14 cellular contexts compared by ENCODE assay signal in genomic region chrX:71143508-71143907, GRCh38. TPM values are rescaled to one million over a fixed set of nuclear protein-coding genes. Genes with fewer than 3 reads are reported as not detected.
DNase-seq lines count a peak whose midpoint lies in the region; ATAC-seq and TF ChIP-seq lines count a peak whose summit lies in the region.
"Had no signal": no experiment of that assay in that cellular context is flagged by ENCODE, and none has a peak within 500 bp of the region (broad histone marks: within the 10 kb centered on the region; RNA-seq: fewer than 3 reads in every experiment).

No MANE protein-coding gene starts in this region.

- no peaks in the 10 kb centered on the region for H3K79me1 ChIP-seq in H9 (ENCODE audit: insufficient read depth, low read depth, low read length, poor library complexity, severe bottlenecking)

- peaks cover 2% of the 10 kb centered on the region for H4K20me1 ChIP-seq in H9 (ENCODE audit: control insufficient read depth, insufficient read depth, insufficient read length)

- TF ChIP-seq CTCF in dorsolateral prefrontal cortex (IDR thresholded peaks at IDR 0.05 in 54 of 56, conservative IDR thresholded peaks at IDR 0.05 in 2 of 56; ENCODE audit: low read depth in 1 of 56, partially characterized antibody in 56 of 56) = no peak
- TF ChIP-seq CTCF in thoracic aorta (IDR thresholded peaks at IDR 0.05) = no peak
- no peak for TF ChIP-seq CTCF in H9 (conservative IDR thresholded peaks at IDR 0.05)

- H3K9me3 ChIP-seq in MG63 (no peaks in the 10 kb centered on the region), thoracic aorta (no peaks in the 10 kb centered on the region), H9 (ENCODE audit: control insufficient read depth, low read depth, low read length) (peaks cover 31% of the 10 kb centered on the region)

- peaks cover 53 to 77% of the 10 kb centered on the region in 2 experiments for H3K9me3 Mint-ChIP-seq in H9
- H3K9me3 Mint-ChIP-seq: activated T-cell treated with anti-CD3 and anti-CD28 coated beads, Interleukin-2, amount 50 U/mL, for 4 hours had no signal

- no peak overlapping the region for H2BK15ac ChIP-seq in H9 (ENCODE audit: low read depth, low read length)

- no peak overlapping the region for H3K56ac ChIP-seq in H9 (ENCODE audit: insufficient read length, low read depth, low read length)

- H3K27ac ChIP-seq in dorsolateral prefrontal cortex = peak overlapping the region in 53 of 59 donors; percentile 1 to 90 (median 84)
- H3K27ac ChIP-seq in thoracic aorta = no peak overlapping the region
- no peak overlapping the region for H3K27ac ChIP-seq in H9 (ENCODE audit: insufficient read length, low read depth, low read length)

- no peak overlapping the region for H4K5ac ChIP-seq in H9 (ENCODE audit: insufficient read length, low read depth, low read length)

- no peak overlapping the region for H3K4me3 Mint-ChIP-seq in H9
- H3K4me3 Mint-ChIP-seq: activated T-cell treated with anti-CD3 and anti-CD28 coated beads, Interleukin-2, amount 50 U/mL, for 4 hours had no signal

- H3K79me2 ChIP-seq in H9 (ENCODE audit: insufficient read depth, low read length) = no peaks in the 10 kb centered on the region

- H2AK5ac ChIP-seq in H9 (ENCODE audit: insufficient read length, low read length) = no peak overlapping the region

- no peak overlapping the region for H2BK20ac ChIP-seq in H9 (ENCODE audit: low read depth, low read length, poor library complexity, severe bottlenecking)

- H3K4me3 ChIP-seq in MG63 (no peak overlapping the region), dorsolateral prefrontal cortex (peak overlapping the region in 2 of 59 donors; percentile 2 to 6), thoracic aorta (no peak overlapping the region)

- H3K36me3 ChIP-seq in MG63 = no peaks in the 10 kb centered on the region
- no peaks in the 10 kb centered on the region for H3K36me3 ChIP-seq in thoracic aorta

- H2BK120ac ChIP-seq in H9 (ENCODE audit: low read depth, low read length, poor library complexity, severe bottlenecking) = no peak overlapping the region

- no peak overlapping the region for H4K8ac ChIP-seq in H9 (replicated peaks; ENCODE audit: insufficient read length, low read depth, low read length)

- H3K27me3 Mint-ChIP-seq in H9 (ENCODE audit: low read depth) = peaks cover 6% of the 10 kb centered on the region

- no peak overlapping the region for H2BK5ac ChIP-seq in H9 (ENCODE audit: insufficient read length, low read length)

- intact Hi-C loops in dorsolateral prefrontal cortex (cut with DNase I) = no loop called here

- H3K27me3 ChIP-seq in MG63 (no peaks in the 10 kb centered on the region), dorsolateral prefrontal cortex (peaks cover 0 to 63% (median 7%) of the 10 kb centered on the region in 45 donors), thoracic aorta (replicated peaks; ENCODE audit: insufficient read depth) (no peaks in the 10 kb centered on the region), H9 (ENCODE audit: insufficient read depth, low read length) (no peaks in the 10 kb centered on the region)

- H3K23ac ChIP-seq in H9 (ENCODE audit: insufficient read length, low read depth, low read length) = no peak overlapping the region

- H3K4ac ChIP-seq in H9 (ENCODE audit: low read depth, low read length) = no peak overlapping the region

- H3K27ac Mint-ChIP-seq in H9 = no peak overlapping the region

- no peak overlapping the region for H2AFZ ChIP-seq in H9 (ENCODE audit: low read length)

- no peak overlapping the region for H2BK12ac ChIP-seq in H9 (ENCODE audit: insufficient read length, low read depth, low read length)

- no peak overlapping the region for H4K91ac ChIP-seq in H9 (ENCODE audit: insufficient read length, low read depth, low read length)

- no peak overlapping the region for H3T11ph ChIP-seq in H9 (ENCODE audit: low read length)

- peaks cover 18 to 43% (median 20%) of the 10 kb centered on the region in 3 experiments for H3K36me3 Mint-ChIP-seq in H9 (ENCODE audit: insufficient read depth in 1 of 3, low read depth in 3 of 3)

- peak; percentile 4 for DNase-seq in MG63
- DNase-seq in dorsolateral prefrontal cortex = peak in 4 of 10 donors; percentile 36 to 68 (median 58)
- DNase-seq in medulla oblongata (ENCODE audit: extremely low spot score) = peak; percentile 53
- DNase-seq in thoracic aorta (ENCODE audit: low spot score) = peak; percentile 9
- DNase-seq in NCI-H510A (lab: John Stamatoyannopoulos, UW) = no peak
- no peak for DNase-seq in H9
- no peak for DNase-seq in activated gamma-delta T cell (lab: John Stamatoyannopoulos, UW)
- DNase-seq: activated T-cell treated with anti-CD3 and anti-CD28 coated beads, Interleukin-2, amount 50 U/mL, for 4 hours; Kasumi-1; trophoblast cell had no signal

- no peak overlapping the region for H3K4me2 ChIP-seq in H9 (ENCODE audit: insufficient read depth, insufficient read length, low read length)

- no CpG with 5 or more reads among the region's 6 CpGs for WGBS in H9 (ENCODE audit: extremely low coverage, insufficient read length, low lambda C conversion rate)

- H3K14ac ChIP-seq in H9 (ENCODE audit: insufficient read depth, low read length) = no peak overlapping the region

- H3K18ac ChIP-seq in H9 (ENCODE audit: insufficient read length, low read depth, low read length) = no peak overlapping the region

- ATAC-seq in thoracic aorta (ENCODE audit: insufficient number of reproducible peaks, low FRiP score, low read depth) (no peak), GM18858 (IDR thresholded peaks at IDR 0.05; ENCODE audit: unreplicated experiment) (no peak)
- ATAC-seq: activated T-cell treated with anti-CD3 and anti-CD28 coated beads, Interleukin-2, amount 50 U/mL, for 4 hours had no signal

- H3K23me2 ChIP-seq in H9 (ENCODE audit: insufficient read length, low read depth, low read length, poor library complexity, severe bottlenecking) = peaks cover 6% of the 10 kb centered on the region

- H3K4me1 ChIP-seq in thoracic aorta (ENCODE audit: control insufficient read depth in 1 of 2, low read depth in 2 of 2) (peaks cover 0 to 7% of the 10 kb centered on the region in 2 donors), H9 (ENCODE audit: insufficient read depth, low read length) (no peaks in the 10 kb centered on the region; the same call in 1 of the 2 replicates)

- H3K4me1 Mint-ChIP-seq in H9 = peaks cover 15 to 19% of the 10 kb centered on the region in 2 experiments

- H3K9ac ChIP-seq in H9 (ENCODE audit: extremely low read depth, insufficient read length, low read length) = no peak overlapping the region

RNA-seq across cellular contexts. Expression of gene NLGN3, which starts 1.1 kb away (rescaled TPM):
- total RNA-seq in MG63 (2014; rRNA removed; shearing (Covaris generic); ENCODE audit: low replicate concordance) = 0.07 and 0.10 TPM in 2 replicates
- total RNA-seq in dorsolateral prefrontal cortex (10 to 100 TPM; 39.2 to 90.6 (median 57.8) TPM), thoracic aorta (1 to 10 TPM; 1.1 to 1.8 TPM), H9 (2021) (3.5 and 3.6 TPM in 2 replicates)
- total RNA-seq: epithelial cell of proximal tubule had no signal

RNA-seq across cellular contexts. Expression of gene MED12, which starts 25.1 kb away (rescaled TPM):
- 9.3 and 11.1 TPM in 2 replicates for total RNA-seq in MG63 (2014; rRNA removed; shearing (Covaris generic); ENCODE audit: low replicate concordance)
- total RNA-seq in dorsolateral prefrontal cortex (10 to 100 TPM; 29.6 to 65.9 (median 47.2) TPM), thoracic aorta (10 to 100 TPM; 22.9 to 48.8 TPM), H9 (2021) (30.8 and 33.0 TPM in 2 replicates)

RNA-seq across cellular contexts. Expression of gene IL2RG, which starts 32.1 kb away (rescaled TPM):
- not detected in 2 replicates for total RNA-seq in MG63 (2014; rRNA removed; shearing (Covaris generic); ENCODE audit: low replicate concordance)
- total RNA-seq in dorsolateral prefrontal cortex (1 to 10 TPM in 78 of 120 experiments, under 1 TPM in 29, not detected in 13; 0.40 to 4.4 (median 1.5) TPM), thoracic aorta (10 to 100 TPM in 1 of 2 donors, 1 to 10 TPM in 1; 4.9 to 14.2 TPM), H9 (2021) (not detected in 2 replicates)
- total RNA-seq: epithelial cell of proximal tubule had no signal

RNA-seq across cellular contexts. Expression of gene CXorf65, which starts 37.0 kb away (rescaled TPM):
- not detected in 2 replicates for total RNA-seq in MG63 (2014; rRNA removed; shearing (Covaris generic); ENCODE audit: low replicate concordance)
- not detected for total RNA-seq in dorsolateral prefrontal cortex
- not detected for total RNA-seq in thoracic aorta
- total RNA-seq in H9 (2021) = not detected in 2 replicates
- total RNA-seq: astrocyte, epithelial cell of proximal tubule, skeletal muscle tissue had no signal

RNA-seq across cellular contexts. Expression of gene FOXO4, which starts 47.9 kb away (rescaled TPM):
- 3.8 and 4.9 TPM in 2 replicates for total RNA-seq in MG63 (2014; rRNA removed; shearing (Covaris generic); ENCODE audit: low replicate concordance)
- 100 to 1,000 TPM in 15 of 120 experiments, 10 to 100 TPM in 105; 35.9 to 223 (median 67.8) TPM for total RNA-seq in dorsolateral prefrontal cortex
- total RNA-seq in thoracic aorta = 10 to 100 TPM; 10.9 to 19.2 TPM
- total RNA-seq in H9 (2021) = 17.7 TPM in 2 replicates

Comparison
In these comparisons a context has a peak if more than half of its experiments do, and no peak if none do; other contexts are left out.
1. DNase-seq: peak in MG63 (single experiment), medulla oblongata (single experiment) and thoracic aorta (single experiment); none in NCI-H510A (single experiment), H9 (single experiment) and activated gamma-delta T cell (single experiment).
2. H3K27ac ChIP-seq: peak in dorsolateral prefrontal cortex (53 of 59); none in thoracic aorta (0 of 2) and H9 (single experiment).